32 cellular contexts compared by ENCODE assay signal in genomic region chr14:97866664-97867063, GRCh38.
DNase-seq lines count a peak whose midpoint lies in the region; ATAC-seq, FAIRE-seq and TF ChIP-seq lines count a peak whose summit lies in the region.
"Had no signal": no experiment of that assay in that cellular context is flagged by ENCODE, and none has a peak within 500 bp of the region (broad histone marks: within the 10 kb centered on the region; RNA-seq: fewer than 3 reads in every experiment).

No MANE protein-coding gene starts in this region.

- no peak overlapping the region for H3K18ac ChIP-seq in mesendoderm (ENCODE audit: low read length)

- H3K27me3 ChIP-seq in bronchial epithelial cell (ENCODE audit: control insufficient read depth, insufficient read depth, low read length) (no peaks in the 10 kb centered on the region), mesendoderm (ENCODE audit: insufficient read depth, low read length, poor library complexity) (no peaks in the 10 kb centered on the region)
- H3K27me3 ChIP-seq: gastrocnemius medialis, neutrophil, sigmoid colon, SJSA1, uterus had no signal

- no peak overlapping the region for H2BK15ac ChIP-seq in mesendoderm (replicated peaks; ENCODE audit: low read depth)

- no peak overlapping the region for H2BK5ac ChIP-seq in mesendoderm (ENCODE audit: low read length)

- no CpG with 5 or more reads among the region's 5 CpGs for WGBS in mesendoderm (ENCODE audit: extremely low coverage, insufficient coverage, low lambda C conversion rate)

- no peak for DNase-seq in activated CD4-positive, CD25-positive, alpha-beta regulatory T cell treated with anti-CD3 and anti-CD28 coated beads, Interleukin-2, amount 50 U/mL, for 72 hours
- DNase-seq in H4 (ENCODE audit: low spot score) (peak; percentile 18), bronchial epithelial cell (ENCODE audit: low read depth) (peak; percentile 20), mesendoderm (peak; percentile 73), SKM-1 treated with dmso at 0.1 percent for 144 hours (lab: John Stamatoyannopoulos, UW; ENCODE audit: unreplicated experiment) (no peak), NCI-H128 (lab: John Stamatoyannopoulos, UW; ENCODE audit: unreplicated experiment) (no peak)
- DNase-seq: activated CD4-positive, alpha-beta T cell treated with anti-CD3 and anti-CD28 coated beads for 1 hour; AML-193; CD4-positive, alpha-beta T cell; endodermal cell; gastrocnemius medialis; GM23248; left ventricle myocardium inferior; NCI-H1105; NCI-H1930; NCI-H226; NCI-H774; sigmoid colon; stimulated activated CD4-positive, alpha-beta T cell treated with anti-CD3 and anti-CD28 coated beads, Interleukin-4, amount 100 ng/mL, for 4 hours; stimulated activated naive B cell treated with anti-CD40 and anti-IgM and Interleukin-4, amounts not matched to agents 10 μg/mL and 1 μg/mL and 100 μg/mL, for 72 hours; T-cell; uterus had no signal

- no peak overlapping the region for H4K8ac ChIP-seq in mesendoderm (ENCODE audit: low read depth, low read length)

- no peak for FAIRE-seq in bronchial epithelial cell (lab: Jason Lieb, UNC)
- FAIRE-seq: A204.1, astrocyte, D721Med, GM12891, islet of Langerhans had no signal

- H2AK5ac ChIP-seq in mesendoderm (ENCODE audit: low read length): no peak overlapping the region

- no peak overlapping the region for H3K4ac ChIP-seq in mesendoderm (ENCODE audit: low read depth, low read length)

- no peak overlapping the region for H4K5ac ChIP-seq in mesendoderm (ENCODE audit: low read length)

- no peak for TF ChIP-seq CTCF in bronchial epithelial cell (IDR thresholded peaks at IDR 0.05; ENCODE audit: insufficient read depth, low read length, severe bottlenecking)

- no peak overlapping the region for H3K23ac ChIP-seq in mesendoderm (ENCODE audit: low read length)

- H3K4me3 ChIP-seq in bronchial epithelial cell (ENCODE audit: low read depth, low read length) (no peak overlapping the region), mesendoderm (ENCODE audit: low read length) (no peak overlapping the region)
- H3K4me3 ChIP-seq: gastrocnemius medialis, GM23248, left ventricle myocardium inferior, sigmoid colon, SJSA1, thoracic aorta, uterus had no signal

- no peaks in the 10 kb centered on the region for H3K79me2 ChIP-seq in mesendoderm (ENCODE audit: control insufficient read depth, insufficient read depth, low read length)

- no peak overlapping the region for H3K9ac ChIP-seq in mesendoderm (ENCODE audit: low read length)
- H3K9ac ChIP-seq: GM23248 had no signal

- H3K4me2 ChIP-seq in mesendoderm (ENCODE audit: low read length): no peak overlapping the region

- no peak overlapping the region for H3K56ac ChIP-seq in mesendoderm (ENCODE audit: low read length)

- ATAC-seq in activated CD4-positive, CD25-positive, alpha-beta regulatory T cell treated with anti-CD3 and anti-CD28 coated beads, Interleukin-2, amount 50 U/mL, for 24 hours: peak; percentile 28 to 38
- no peak for ATAC-seq in GM21515 (IDR thresholded peaks at IDR 0.05; ENCODE audit: unreplicated experiment)
- ATAC-seq: gastrocnemius medialis; stimulated activated naive B cell treated with anti-CD40 and anti-IgM and Interleukin-4, amounts not matched to agents 10 μg/mL and 1 μg/mL and 100 μg/mL, for 72 hours; T-cell had no signal

- H3K4me1 ChIP-seq in mesendoderm (ENCODE audit: control insufficient read depth, low read depth, low read length): no peaks in the 10 kb centered on the region
- H3K4me1 ChIP-seq: gastrocnemius medialis, left ventricle myocardium inferior, sigmoid colon, SJSA1, uterus had no signal

- H3K27ac ChIP-seq in mesendoderm (ENCODE audit: low read depth, low read length): no peak overlapping the region
- H3K27ac ChIP-seq: gastrocnemius medialis, GM23248, left ventricle myocardium inferior, neutrophil, sigmoid colon, SJSA1, thoracic aorta, uterus had no signal

- no peaks in the 10 kb centered on the region for H3K36me3 ChIP-seq in bronchial epithelial cell (ENCODE audit: control insufficient read depth, insufficient read depth, low read length)
- no peaks in the 10 kb centered on the region for H3K36me3 ChIP-seq in mesendoderm (ENCODE audit: control insufficient read depth, insufficient read depth, low read length)
- H3K36me3 ChIP-seq: gastrocnemius medialis, left ventricle myocardium inferior, neutrophil, sigmoid colon, SJSA1, thoracic aorta, uterus had no signal

- H3K79me1 ChIP-seq in mesendoderm (ENCODE audit: low read length): no peaks in the 10 kb centered on the region

- H2BK120ac ChIP-seq in mesendoderm (ENCODE audit: low read depth, low read length): no peak overlapping the region

Comparison
In these comparisons a context has a peak if more than half of its experiments do, and no peak if none do; other contexts are left out.
1. DNase-seq: peak in H4 (single experiment), bronchial epithelial cell (single experiment) and mesendoderm (single experiment); none in activated CD4-positive, CD25-positive, alpha-beta regulatory T cell treated with anti-CD3 and anti-CD28 coated beads, Interleukin-2, amount 50 U/mL, for 72 hours (single experiment), SKM-1 treated with dmso at 0.1 percent for 144 hours (single experiment) and NCI-H128 (single experiment).